In the genomic region with DNA sequence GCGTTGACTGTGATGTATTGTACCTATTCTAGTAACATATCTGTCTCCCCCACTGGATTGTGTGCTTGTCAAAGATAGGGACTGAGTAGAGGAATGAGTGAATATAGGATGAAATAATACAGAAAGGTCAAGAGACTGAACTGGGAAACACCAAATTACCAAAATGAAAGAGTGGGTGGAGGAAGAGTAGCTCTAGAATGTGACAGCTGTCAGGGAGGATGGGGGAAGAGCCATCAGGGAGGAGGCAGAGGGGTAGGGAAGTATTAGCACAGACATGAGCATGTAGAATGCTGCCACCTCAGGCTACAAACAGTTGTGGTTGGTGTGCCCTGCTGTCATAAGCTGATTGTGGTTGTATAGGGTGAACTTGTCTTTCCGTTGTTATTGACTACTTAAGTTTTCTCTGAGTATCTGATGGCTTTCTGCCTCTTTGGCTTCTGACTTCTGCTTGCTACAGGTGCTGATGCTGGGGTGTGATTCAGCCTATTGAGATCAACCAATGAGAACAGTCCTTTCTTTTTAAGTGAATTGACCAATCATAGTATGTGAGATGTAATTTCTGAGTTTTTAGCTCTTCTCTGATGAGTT, we compare ENCODE assay signal across 8 cellular contexts. TPM values are rescaled to one million over a fixed set of nuclear protein-coding genes. Genes with fewer than 3 reads are reported as not detected.
DNase-seq lines count a peak whose midpoint lies in the region; ATAC-seq and TF ChIP-seq lines count a peak whose summit lies in the region.

No MANE protein-coding gene starts in this region.

- CTCF ChIA-PET in CD4-positive, alpha-beta memory T cell (lab: Charles Lee; ENCODE audit: partially characterized antibody), result interaction anchor here (1.0 to 5.4 kb wide), 9 partner anchors 12 to 203 kb away, joined by 3 to 71 read pairs (median 4); no protein-coding TSS in a partner anchor

- peak; percentile 42 for ATAC-seq in GM21390 (IDR thresholded peaks at IDR 0.05; ENCODE audit: unreplicated experiment)

- peak; percentile 85 to 95 (median 90) for DNase-seq in CD4-positive, alpha-beta memory T cell
- peak; percentile 58 to 60 for DNase-seq in activated CD4-positive, alpha-beta T cell treated with anti-CD3 and anti-CD28 coated beads for 4 hours
- peak; percentile 47 for DNase-seq in fibroblast of mammary gland (ENCODE audit: low read depth)
- peak; percentile 70 for DNase-seq in stimulated activated CD8-positive, alpha-beta memory T cell treated with anti-CD3 and anti-CD28 coated beads, Interleukin-4, amount 100 ng/mL, for 48 hours
- no peak for DNase-seq in COR-L47 (lab: John Stamatoyannopoulos, UW)
- DNase-seq in COLO829 (ENCODE audit: low spot score), result no peak

- intact Hi-C loops in CD4-positive, alpha-beta memory T cell (cut with micrococcal nuclease), result loop anchor here (1.0 to 2.0 kb wide), 2 partner anchors 69 to 203 kb away; no protein-coding TSS in a partner anchor

- peak overlapping the region; percentile 8 to 78 (median 68) for H3K4me3 Mint-ChIP-seq in CD4-positive, alpha-beta memory T cell
- H3K4me3 Mint-ChIP-seq in IgD-negative memory B cell, result peak overlapping the region in 2 of 4 donors; percentile 2 to 51

- H3K36me3 ChIP-seq in CD4-positive, alpha-beta memory T cell (ENCODE audit: insufficient read depth, low read length), result no peaks in the 10 kb centered on the region

- no peaks in the 10 kb centered on the region for H3K27me3 Mint-ChIP-seq in CD4-positive, alpha-beta memory T cell
- H3K27me3 Mint-ChIP-seq in IgD-negative memory B cell, result no peaks in the 10 kb centered on the region

- H3K36me3 Mint-ChIP-seq in CD4-positive, alpha-beta memory T cell, result peaks cover 0 to 14% of the 10 kb centered on the region in 2 donors
- H3K36me3 Mint-ChIP-seq in IgD-negative memory B cell, result no peaks in the 10 kb centered on the region

- no peak for TF ChIP-seq CTCF in fibroblast of mammary gland (conservative IDR thresholded peaks at IDR 0.05; ENCODE audit: control insufficient read depth, insufficient read depth, low read depth, low read length)

- no peaks in the 10 kb centered on the region for H3K27me3 ChIP-seq in CD4-positive, alpha-beta memory T cell (ENCODE audit: insufficient read depth, low read length)

- peak overlapping the region in 4 of 7 donors; percentile 93 to 100 (median 95) for H3K27ac Mint-ChIP-seq in CD4-positive, alpha-beta memory T cell
- peak overlapping the region in 2 of 3 donors; percentile 19 to 23 for H3K27ac Mint-ChIP-seq in IgD-negative memory B cell

- peaks cover 36 to 58% (median 39%) of the 10 kb centered on the region in 4 donors for H3K4me1 Mint-ChIP-seq in CD4-positive, alpha-beta memory T cell
- H3K4me1 Mint-ChIP-seq in IgD-negative memory B cell, result peaks cover 25 to 41% (median 37%) of the 10 kb centered on the region in 3 donors

- H3K27ac ChIP-seq in CD4-positive, alpha-beta memory T cell (ENCODE audit: low read depth, low read length), result peak overlapping the region; percentile 62

- no peaks in the 10 kb centered on the region for H3K9me3 Mint-ChIP-seq in CD4-positive, alpha-beta memory T cell
- H3K9me3 Mint-ChIP-seq in IgD-negative memory B cell, result no peaks in the 10 kb centered on the region

- no peaks in the 10 kb centered on the region for H3K9me3 ChIP-seq in CD4-positive, alpha-beta memory T cell (ENCODE audit: control insufficient read depth in 1 of 2, low read length in 2 of 2)

- H3K4me3 ChIP-seq in CD4-positive, alpha-beta memory T cell (ENCODE audit: low read length in 2 of 2), result peak overlapping the region in 1 of 2 donors; percentile 46
- no peak overlapping the region for H3K4me3 ChIP-seq in fibroblast of mammary gland (ENCODE audit: control insufficient read depth, low read depth, low read length)

- peaks cover 91% of the 10 kb centered on the region for H3K4me1 ChIP-seq in CD4-positive, alpha-beta memory T cell (ENCODE audit: insufficient read depth, low read length)

- POLR2A ChIA-PET in CD4-positive, alpha-beta memory T cell (lab: Charles Lee; ENCODE audit: partially characterized antibody), result interaction anchor here (0.7 to 1.3 kb wide), 6 partner anchors 10 to 206 kb away, joined by 3 to 4 read pairs (median 3); no protein-coding TSS in a partner anchor

RNA-seq across cellular contexts. Expression of gene CCSER2, which starts 5.6 kb away (rescaled TPM):
- total RNA-seq in CD4-positive, alpha-beta memory T cell, result 100 to 1,000 TPM; 144 to 151 TPM
- polyA plus RNA-seq in CD4-positive, alpha-beta memory T cell, result 10 to 100 TPM; 89.8 to 93.3 TPM
- polyA plus RNA-seq in IgD-negative memory B cell, result 41.3 TPM

Comparison
In these comparisons a context has a peak if more than half of its experiments do, and no peak if none do; other contexts are left out.
1. DNase-seq: peak in CD4-positive, alpha-beta memory T cell (5 of 5), activated CD4-positive, alpha-beta T cell treated with anti-CD3 and anti-CD28 coated beads for 4 hours (2 of 2), fibroblast of mammary gland (single experiment) and stimulated activated CD8-positive, alpha-beta memory T cell treated with anti-CD3 and anti-CD28 coated beads, Interleukin-4, amount 100 ng/mL, for 48 hours (single experiment); none in COR-L47 (single experiment) and COLO829 (single experiment).